30 cellular contexts compared by ENCODE assay signal in genomic region chr1:31108861-31109260, GRCh38.
"Had no signal": no experiment of that assay in that cellular context is flagged by ENCODE, and none has a peak within 500 bp of the region (broad histone marks: within the 10 kb centered on the region; RNA-seq: fewer than 3 reads in every experiment).

No MANE protein-coding gene starts in this region.

- FAIRE-seq: astrocyte, RCC 7860, TTC549 had no signal

- H3K36me3 Mint-ChIP-seq: activated CD8-positive, alpha-beta memory T cell treated with anti-CD3 and anti-CD28 coated beads, Interleukin-2, amount 10 ng/mL, durations not matched to agents 7 days and 5 days; brain had no signal

- H3K27ac Mint-ChIP-seq: activated B cell treated with CpG ODN at 0.5 μM for 24 hours; activated CD4-positive, alpha-beta T cell treated with anti-CD3 and anti-CD28 coated beads, Interleukin-2, amount 10 ng/mL, durations not matched to agents 24 days and 14 days; activated CD8-positive, alpha-beta memory T cell treated with anti-CD3 and anti-CD28 coated beads, Interleukin-2, amount 10 ng/mL, durations not matched to agents 7 days and 5 days; activated naive CD8-positive, alpha-beta T cell; activated T-cell treated with anti-CD3 and anti-CD28 coated beads, Interleukin-2, amount 50 U/mL, for 24 hours; activated T-helper 1 cell treated with anti-CD3 and anti-CD28 coated beads, Interleukin-12 subunit alpha, Interleukin-12 subunit beta, Interleukin-2, Interleukin-4 antibody, amounts not matched to agents 30 ng/mL and 10 ng/mL and 1 ng/mL, durations not matched to agents 14 hours and 24 hours and 36 hours; brain; T-helper 17 cell had no signal

- H3K9me3 Mint-ChIP-seq: activated B cell treated with CpG ODN at 0.5 μM for 24 hours; activated CD4-positive, alpha-beta T cell treated with anti-CD3 and anti-CD28 coated beads, Interleukin-2, amount 10 ng/mL, durations not matched to agents 24 days and 14 days; activated T-cell treated with anti-CD3 and anti-CD28 coated beads, Interleukin-2, amount 50 U/mL, for 24 hours; activated T-helper 1 cell treated with anti-CD3 and anti-CD28 coated beads, Interleukin-12 subunit alpha, Interleukin-12 subunit beta, Interleukin-2, Interleukin-4 antibody, amounts not matched to agents 30 ng/mL and 10 ng/mL and 1 ng/mL, durations not matched to agents 14 hours and 24 hours and 36 hours; central memory CD8-positive, alpha-beta T cell had no signal

- DNase-seq: activated B cell treated with CpG ODN at 0.5 μM for 24 hours; activated CD4-positive, alpha-beta T cell treated with anti-CD3 and anti-CD28 coated beads for 1 hour; activated CD4-positive, alpha-beta T cell treated with anti-CD3 and anti-CD28 coated beads, Interleukin-2, amount 10 ng/mL, durations not matched to agents 24 days and 14 days; activated CD4-positive, alpha-beta T cell treated with anti-CD3 and anti-CD28 coated beads, Interleukin-2, amount 50 U/mL, for 48 hours; activated CD8-positive, alpha-beta memory T cell treated with anti-CD3 and anti-CD28 coated beads, Interleukin-2, amount 10 ng/mL, durations not matched to agents 7 days and 5 days; activated effector memory CD4-positive, alpha-beta T cell treated with Interleukin-2 at 50 U/mL for 16 hours; activated naive CD4-positive, alpha-beta T cell; activated T-cell treated with anti-CD3 and anti-CD28 coated beads, Interleukin-2, amount 50 U/mL, for 24 hours; amygdala; Karpas-422; MM.1S; NCI-H1105; NCI-H1436; NCI-H1694 treated with DMSO at 0.1 percent for 48 hours; NCI-H2029 treated with DMSO at 0.1 percent for 48 hours; NCI-H345; NCI-H510A treated with DMSO at 0.1 percent for 48 hours; NCI-H69; NK-92 treated with Interleukin-12 subunit alpha and Interleukin-12 subunit beta, amount 100 ng/mL, for 24 hours; PC-3; SHP77; T-helper 17 cell; T-helper 9 cell had no signal

- H3K4me1 Mint-ChIP-seq: activated CD4-positive, alpha-beta T cell treated with anti-CD3 and anti-CD28 coated beads, Interleukin-2, amount 10 ng/mL, durations not matched to agents 24 days and 14 days; activated CD8-positive, alpha-beta memory T cell treated with anti-CD3 and anti-CD28 coated beads, Interleukin-2, amount 10 ng/mL, durations not matched to agents 7 days and 5 days; brain; central memory CD8-positive, alpha-beta T cell had no signal

- H3K4me3 Mint-ChIP-seq: activated B cell treated with CpG ODN at 0.5 μM for 24 hours; activated CD4-positive, alpha-beta T cell treated with anti-CD3 and anti-CD28 coated beads, Interleukin-2, amount 10 ng/mL, durations not matched to agents 24 days and 14 days; activated CD8-positive, alpha-beta memory T cell treated with anti-CD3 and anti-CD28 coated beads, Interleukin-2, amount 10 ng/mL, durations not matched to agents 7 days and 5 days; activated naive CD8-positive, alpha-beta T cell; activated T-cell treated with anti-CD3 and anti-CD28 coated beads, Interleukin-2, amount 50 U/mL, for 24 hours; activated T-helper 1 cell treated with anti-CD3 and anti-CD28 coated beads, Interleukin-12 subunit alpha, Interleukin-12 subunit beta, Interleukin-2, Interleukin-4 antibody, amounts not matched to agents 30 ng/mL and 10 ng/mL and 1 ng/mL, durations not matched to agents 14 hours and 24 hours and 36 hours; brain; central memory CD8-positive, alpha-beta T cell; T-helper 17 cell had no signal

- H3K27me3 Mint-ChIP-seq: activated naive CD8-positive, alpha-beta T cell; brain had no signal

- ATAC-seq: activated CD8-positive, alpha-beta memory T cell treated with anti-CD3 and anti-CD28 coated beads, Interleukin-2, amount 10 ng/mL, durations not matched to agents 7 days and 5 days; PC-3; T-helper 17 cell had no signal
